In the genomic region with DNA sequence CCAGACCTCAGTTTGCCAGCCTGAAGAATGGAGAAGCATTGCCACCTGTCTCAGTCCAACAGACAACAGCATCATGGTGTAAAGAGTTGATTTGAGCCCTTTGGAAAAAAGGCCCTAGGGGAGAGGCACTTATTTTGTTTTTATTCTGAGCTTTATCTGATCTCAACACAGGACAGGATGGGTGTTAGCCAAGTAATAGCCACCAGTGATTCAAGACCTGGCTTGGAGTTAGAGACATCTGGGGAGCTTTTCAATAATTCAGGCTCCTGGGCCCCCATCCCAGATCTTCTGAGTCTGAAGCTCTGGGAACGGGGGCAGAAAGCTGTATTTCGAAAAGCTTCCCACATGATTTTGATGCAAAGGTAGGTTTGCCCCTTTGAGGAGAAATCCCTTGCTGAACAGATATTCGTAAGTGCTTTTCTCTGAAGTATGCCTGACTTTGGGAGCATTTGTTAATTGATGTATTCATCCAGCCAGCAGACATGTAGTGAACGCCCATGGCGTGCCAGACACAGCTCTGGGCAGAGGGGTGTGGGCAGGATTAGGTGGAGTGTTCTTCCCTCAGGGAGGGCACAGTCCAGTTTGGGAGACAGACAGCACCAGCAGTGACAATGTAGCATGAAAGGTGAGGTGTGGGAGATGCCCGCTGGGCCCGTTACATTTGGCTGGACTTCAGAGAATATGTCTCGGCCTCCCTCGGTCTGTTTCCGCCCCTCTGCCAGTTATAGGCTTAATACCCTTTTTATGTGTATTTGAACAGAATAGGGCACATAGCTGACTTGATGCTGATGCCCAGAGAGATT, we compare ENCODE assay signal across 22 cellular contexts.
A peak's percentile ranks its signal among the peaks of the same experiment; 100 is the strongest.
DNase-seq lines count a peak whose midpoint lies in the region; TF ChIP-seq lines count a peak whose summit lies in the region.
"Had no signal": no experiment of that assay in that cellular context is flagged by ENCODE, and none has a peak within 500 bp of the region (broad histone marks: within the 10 kb centered on the region; RNA-seq: fewer than 3 reads in every experiment).

No MANE protein-coding gene starts in this region.

- no peak for TF ChIP-seq POLR2A in esophagus muscularis mucosa (IDR thresholded peaks at IDR 0.05; ENCODE audit: low read depth)

- TF ChIP-seq RAD21 in Ishikawa (IDR thresholded peaks at IDR 0.05; ENCODE audit: low read depth) = no peak

- TF ChIP-seq EP300 in Ishikawa (IDR thresholded peaks at IDR 0.05; ENCODE audit: borderline replicate concordance) (no peak), esophagus muscularis mucosa (IDR thresholded peaks at IDR 0.05) (no peak)

- no peaks in the 10 kb centered on the region for H3K79me2 ChIP-seq in osteoblast (ENCODE audit: insufficient read depth, low read length)

- no peak overlapping the region for H3K4me2 ChIP-seq in osteoblast (ENCODE audit: insufficient read depth, low read length)

- H3K4me3 ChIP-seq in fibroblast of mammary gland (ENCODE audit: control insufficient read depth, low read depth, low read length) = no peak overlapping the region
- no peak overlapping the region for H3K4me3 ChIP-seq in osteoblast (ENCODE audit: insufficient read depth, low read length)
- no peak overlapping the region for H3K4me3 ChIP-seq in dorsolateral prefrontal cortex
- H3K4me3 ChIP-seq in esophagus muscularis mucosa = no peak overlapping the region
- H3K4me3 ChIP-seq: tibial nerve had no signal

- WGBS in esophagus muscularis mucosa = 87% methylated on average over 10 of the region's 10 CpGs

- H3K9me3 ChIP-seq in osteoblast (ENCODE audit: low read depth, low read length) (no peaks in the 10 kb centered on the region), esophagus muscularis mucosa (no peaks in the 10 kb centered on the region)
- H3K9me3 ChIP-seq: tibial nerve had no signal

- peaks cover 25% of the 10 kb centered on the region for H4K20me1 ChIP-seq in osteoblast (ENCODE audit: insufficient read depth, low read length)

- H3K4me1 ChIP-seq in osteoblast (ENCODE audit: insufficient read depth, low read length) (peaks cover 22% of the 10 kb centered on the region), esophagus muscularis mucosa (peaks cover 52 to 76% (median 60%) of the 10 kb centered on the region in 4 donors)

- H3K27ac ChIP-seq in osteoblast (ENCODE audit: low read depth, low read length) = no peak overlapping the region
- peak overlapping the region in 1 of 59 donors; percentile 86 for H3K27ac ChIP-seq in dorsolateral prefrontal cortex
- H3K27ac ChIP-seq in esophagus muscularis mucosa (replicated peaks in 1 of 4) = peak overlapping the region in 1 of 4 donors; percentile 42
- H3K27ac ChIP-seq: tibial nerve had no signal

- no peak overlapping the region for H2AFZ ChIP-seq in osteoblast (ENCODE audit: low read length)

- H3K27me3 ChIP-seq in osteoblast (ENCODE audit: insufficient read depth, low read length) (peaks cover 7% of the 10 kb centered on the region), dorsolateral prefrontal cortex (peaks cover 0 to 23% (median 0%) of the 10 kb centered on the region in 45 donors), esophagus muscularis mucosa (no peaks in the 10 kb centered on the region)
- H3K27me3 ChIP-seq: tibial nerve had no signal

- DNase-seq in GM03348 (ENCODE audit: low spot score) (peak; percentile 51), fibroblast of mammary gland (ENCODE audit: low read depth) (peak; percentile 33), osteoblast (ENCODE audit: insufficient read length, low spot score, missing footprints) (peak; percentile 79), dorsolateral prefrontal cortex (no peak), NAMALWA (ENCODE audit: low spot score) (no peak), esophagus muscularis mucosa (ENCODE audit: extremely low spot score) (no peak)
- DNase-seq in activated T-cell treated with anti-CD3 and anti-CD28 coated beads, Interleukin-2, amount 50 U/mL, for 1 hour = no peak
- DNase-seq: ACHN; activated CD4-positive, alpha-beta T cell treated with anti-CD3 and anti-CD28 coated beads for 48 hours; activated T-cell treated with anti-CD3 and anti-CD28 coated beads, Interleukin-2, amount 50 U/mL, for 48 hours; cerebellar nuclear complex; DMS53; immature natural killer cell; left cardiac atrium; MV-4-11; NCI-H1436 treated with DMSO at 0.1 percent for 48 hours; NCI-H2107; NCI-H345; stimulated activated CD4-positive, alpha-beta T cell treated with anti-CD3 and anti-CD28 coated beads, Interleukin-4, amount 100 ng/mL, for 1 hour; T-cell had no signal

- H3K36me3 ChIP-seq in osteoblast (ENCODE audit: insufficient read depth, low read length) = no peaks in the 10 kb centered on the region
- H3K36me3 ChIP-seq in esophagus muscularis mucosa = no peaks in the 10 kb centered on the region
- H3K36me3 ChIP-seq: tibial nerve had no signal

- no peak for TF ChIP-seq CTCF in fibroblast of mammary gland (conservative IDR thresholded peaks at IDR 0.05; ENCODE audit: control insufficient read depth, insufficient read depth, low read depth, low read length)
- TF ChIP-seq CTCF in osteoblast (IDR thresholded peaks at IDR 0.05; ENCODE audit: extremely low read depth, low read depth, low read length) = no peak
- TF ChIP-seq CTCF in dorsolateral prefrontal cortex (IDR thresholded peaks at IDR 0.05 in 54 of 56, conservative IDR thresholded peaks at IDR 0.05 in 2 of 56; ENCODE audit: low read depth in 1 of 56, partially characterized antibody in 56 of 56) = no peak
- no peak for TF ChIP-seq CTCF in esophagus muscularis mucosa (IDR thresholded peaks at IDR 0.05)

- intact Hi-C loops in dorsolateral prefrontal cortex (cut with DNase I) (no loop called here), esophagus muscularis mucosa (cut with DNase I) (no loop called here)

TF ChIP-seq in Ishikawa, 13 proteins besides CTCF, POLR2A, EP300 and RAD21:
- no peak for TF ChIP-seq FOXM1 (IDR thresholded peaks at IDR 0.05; ENCODE audit: borderline replicate concordance, low read depth)
- no peak for TF ChIP-seq TEAD4 (IDR thresholded peaks at IDR 0.05)
- no peak for TF ChIP-seq USF1 (IDR thresholded peaks at IDR 0.05)
- no peak for TF ChIP-seq REST (IDR thresholded peaks at IDR 0.05; ENCODE audit: low read depth)
- TF ChIP-seq CEBPB (IDR thresholded peaks at IDR 0.05) = no peak
- no peak for TF ChIP-seq ZBTB7A (IDR thresholded peaks at IDR 0.05; ENCODE audit: low read depth)
- TF ChIP-seq NFIC (IDR thresholded peaks at IDR 0.05) = peak; percentile 81
- no peak for TF ChIP-seq EGR1 (IDR thresholded peaks at IDR 0.05)
- TF ChIP-seq TCF12 (IDR thresholded peaks at IDR 0.05; ENCODE audit: low read depth) = peak; percentile 44; the same call in 1 of the 2 replicates
- TF ChIP-seq YY1 (IDR thresholded peaks at IDR 0.05; ENCODE audit: low read depth) = no peak
- TF ChIP-seq TAF1 (IDR thresholded peaks at IDR 0.05; ENCODE audit: low read depth) = no peak
- TF ChIP-seq, protein P1, sequence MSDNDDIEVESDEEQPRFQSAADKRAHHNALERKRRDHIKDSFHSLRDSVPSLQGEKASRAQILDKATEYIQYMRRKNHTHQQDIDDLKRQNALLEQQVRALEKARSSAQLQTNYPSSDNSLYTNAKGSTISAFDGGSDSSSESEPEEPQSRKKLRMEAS (IDR thresholded peaks at IDR 0.05) = no peak

Comparison
In these comparisons a context has a peak if more than half of its experiments do, and no peak if none do; other contexts are left out.
1. DNase-seq: peak in GM03348 (single experiment), fibroblast of mammary gland (single experiment) and osteoblast (single experiment); none in dorsolateral prefrontal cortex (0 of 10), activated T-cell treated with anti-CD3 and anti-CD28 coated beads, Interleukin-2, amount 50 U/mL, for 1 hour (single experiment), NAMALWA (single experiment) and esophagus muscularis mucosa (single experiment).